ENCODE assay signal across 13 cellular contexts in genomic region chr3:174618368-174618767, GRCh38.
A peak's percentile ranks its signal among the peaks of the same experiment; 100 is the strongest.
DNase-seq lines count a peak whose midpoint lies in the region; TF ChIP-seq lines count a peak whose summit lies in the region.
"Had no signal": no experiment of that assay in that cellular context is flagged by ENCODE, and none has a peak within 500 bp of the region (broad histone marks: within the 10 kb centered on the region; RNA-seq: fewer than 3 reads in every experiment).

No MANE protein-coding gene starts in this region.

- H3K9ac ChIP-seq in adipocyte (ENCODE audit: low read length), result no peak overlapping the region

- DNase-seq in GM03348 (ENCODE audit: low spot score), result peak; percentile 6
- DNase-seq in HL-60 (ENCODE audit: low read depth in 1 of 2, low spot score in 1 of 2), result no peak
- DNase-seq in adipocyte (ENCODE audit: low read depth), result peak; percentile 7
- DNase-seq in iris pigment epithelial cell (ENCODE audit: low read depth), result peak; percentile 12
- DNase-seq in RKO (ENCODE audit: low spot score), result no peak
- DNase-seq in SJCRH30, result no peak
- no peak for DNase-seq in NCI-H748 (lab: John Stamatoyannopoulos, UW; ENCODE audit: unreplicated experiment)
- DNase-seq: ACHN; CD4-positive, alpha-beta T cell; EL; NCI-H1092; NCI-H524; T-helper 2 cell had no signal

- H3K27me3 ChIP-seq in HL-60 (ENCODE audit: insufficient read depth, poor library complexity, severe bottlenecking) (no peaks in the 10 kb centered on the region), adipocyte (replicated peaks; ENCODE audit: control insufficient read depth, insufficient read depth, low read length) (no peaks in the 10 kb centered on the region), SJCRH30 (no peaks in the 10 kb centered on the region)

- TF ChIP-seq CTCF in HL-60 (IDR thresholded peaks at IDR 0.05; ENCODE audit: insufficient read depth, low read length), result no peak

- H3K27ac ChIP-seq in HL-60 (replicated peaks) (peak overlapping the region; percentile 61), SJCRH30 (no peak overlapping the region)

- H3K36me3 ChIP-seq in adipocyte (ENCODE audit: control insufficient read depth, insufficient read depth, low read length, severe bottlenecking) (no peaks in the 10 kb centered on the region), SJCRH30 (no peaks in the 10 kb centered on the region)

- H3K4me3 ChIP-seq in HL-60 (replicated peaks; ENCODE audit: insufficient read depth, low read length) (no peak overlapping the region), adipocyte (ENCODE audit: low read length) (no peak overlapping the region), SJCRH30 (no peak overlapping the region)

- H3K9me3 ChIP-seq in adipocyte (ENCODE audit: control insufficient read depth, low read length) (no peaks in the 10 kb centered on the region), SJCRH30 (replicated peaks) (no peaks in the 10 kb centered on the region)

- H3K4me1 ChIP-seq in adipocyte (ENCODE audit: control insufficient read depth, insufficient read depth, low read length), result peaks cover 11% of the 10 kb centered on the region
- H3K4me1 ChIP-seq in SJCRH30, result no peaks in the 10 kb centered on the region

Comparison
In these comparisons a context has a peak if more than half of its experiments do, and no peak if none do; other contexts are left out.
1. DNase-seq: peak in GM03348 (single experiment), adipocyte (single experiment) and iris pigment epithelial cell (single experiment); none in HL-60 (0 of 2), RKO (single experiment), SJCRH30 (0 of 2) and NCI-H748 (single experiment).